8 cellular contexts compared by ENCODE assay signal in genomic region chr1:228989992-228990827, GRCh38.
DNase-seq lines count a peak whose midpoint lies in the region; ATAC-seq and TF ChIP-seq lines count a peak whose summit lies in the region.

No MANE protein-coding gene starts in this region.

- H3K4me3 ChIP-seq in left lung = no peak overlapping the region
- H3K4me3 ChIP-seq in thoracic aorta = no peak overlapping the region

- CTCF ChIA-PET in activated CD8-positive, alpha-beta T cell treated with anti-CD3 and anti-CD28 coated beads, Interleukin-2, amount 10 ng/mL, durations not matched to agents 7 days and 5 days (lab: Charles Lee) = interaction anchor here (0.9 kb wide), 1 partner anchor 18 kb away, joined by 3 read pairs; no protein-coding TSS in a partner anchor

- no peak for ATAC-seq in activated CD8-positive, alpha-beta T cell treated with anti-CD3 and anti-CD28 coated beads, Interleukin-2, amount 10 ng/mL, durations not matched to agents 7 days and 5 days
- ATAC-seq in left lung (peak; percentile 82), thoracic aorta (ENCODE audit: insufficient number of reproducible peaks, low FRiP score, low read depth) (no peak), HG03432 (IDR thresholded peaks at IDR 0.05; ENCODE audit: unreplicated experiment) (no peak)

- H3K4me3 Mint-ChIP-seq in activated CD8-positive, alpha-beta T cell treated with anti-CD3 and anti-CD28 coated beads, Interleukin-2, amount 10 ng/mL, durations not matched to agents 7 days and 5 days = no peak overlapping the region

- H3K36me3 Mint-ChIP-seq in activated CD8-positive, alpha-beta T cell treated with anti-CD3 and anti-CD28 coated beads, Interleukin-2, amount 10 ng/mL, durations not matched to agents 7 days and 5 days (ENCODE audit: low read depth) = no peaks in the 10 kb centered on the region

- H3K4me1 ChIP-seq in left lung = peaks cover 5 to 50% of the 10 kb centered on the region in 2 donors
- H3K4me1 ChIP-seq in thoracic aorta (ENCODE audit: control insufficient read depth in 1 of 2, low read depth in 2 of 2) = peaks cover 10 to 42% of the 10 kb centered on the region in 2 donors

- no peaks in the 10 kb centered on the region for H3K36me3 ChIP-seq in left lung
- H3K36me3 ChIP-seq in thoracic aorta = no peaks in the 10 kb centered on the region

- peaks cover 16% of the 10 kb centered on the region for H3K27me3 Mint-ChIP-seq in activated CD8-positive, alpha-beta T cell treated with anti-CD3 and anti-CD28 coated beads, Interleukin-2, amount 10 ng/mL, durations not matched to agents 7 days and 5 days (ENCODE audit: low read depth)

- no peaks in the 10 kb centered on the region for H3K9me3 ChIP-seq in left lung
- no peaks in the 10 kb centered on the region for H3K9me3 ChIP-seq in thoracic aorta

- H3K4me1 Mint-ChIP-seq in activated CD8-positive, alpha-beta T cell treated with anti-CD3 and anti-CD28 coated beads, Interleukin-2, amount 10 ng/mL, durations not matched to agents 7 days and 5 days (ENCODE audit: low read depth) = peaks cover 17% of the 10 kb centered on the region

- H3K27ac ChIP-seq in left lung (peak overlapping the region; percentile 29 to 82), thoracic aorta (peak overlapping the region in 1 of 2 donors; percentile 6)

- H3K9me3 Mint-ChIP-seq in activated CD8-positive, alpha-beta T cell treated with anti-CD3 and anti-CD28 coated beads, Interleukin-2, amount 10 ng/mL, durations not matched to agents 7 days and 5 days (ENCODE audit: insufficient read depth) = no peaks in the 10 kb centered on the region

- peak overlapping the region; percentile 45 for H3K27ac Mint-ChIP-seq in activated CD8-positive, alpha-beta T cell treated with anti-CD3 and anti-CD28 coated beads, Interleukin-2, amount 10 ng/mL, durations not matched to agents 7 days and 5 days

- no peaks in the 10 kb centered on the region for H3K27me3 ChIP-seq in left lung
- H3K27me3 ChIP-seq in thoracic aorta (replicated peaks; ENCODE audit: insufficient read depth) = no peaks in the 10 kb centered on the region

- no peak for TF ChIP-seq CTCF in left lung (IDR thresholded peaks at IDR 0.05)
- no peak for TF ChIP-seq CTCF in thoracic aorta (IDR thresholded peaks at IDR 0.05)

- peak; percentile 89 for DNase-seq in NCI-H1092 treated with DMSO at 0.1 percent for 48 hours (lab: John Stamatoyannopoulos, UW)
- no peak for DNase-seq in activated CD8-positive, alpha-beta T cell treated with anti-CD3 and anti-CD28 coated beads, Interleukin-2, amount 10 ng/mL, durations not matched to agents 7 days and 5 days
- DNase-seq in left lung = peak in 1 of 2 donors; percentile 87
- DNase-seq in thoracic aorta (ENCODE audit: low spot score) = peak; percentile 21
- no peak for DNase-seq in activated T-cell treated with anti-CD3 and anti-CD28 coated beads for 4 hours
- DNase-seq in NCI-H187 treated with DMSO at 0.1 percent for 48 hours (lab: John Stamatoyannopoulos, UW) = no peak
- no peak for DNase-seq in SW 1271 (lab: John Stamatoyannopoulos, UW)

- POLR2A ChIA-PET in activated CD8-positive, alpha-beta T cell treated with anti-CD3 and anti-CD28 coated beads, Interleukin-2, amount 10 ng/mL, durations not matched to agents 7 days and 5 days (lab: Charles Lee) = no interaction called here

- intact Hi-C loops in left lung (cut with DNase I) = no loop called here

Comparison
In these comparisons a context has a peak if more than half of its experiments do, and no peak if none do; other contexts are left out.
1. DNase-seq: peak in NCI-H1092 treated with DMSO at 0.1 percent for 48 hours (single experiment) and thoracic aorta (single experiment); none in activated CD8-positive, alpha-beta T cell treated with anti-CD3 and anti-CD28 coated beads, Interleukin-2, amount 10 ng/mL, durations not matched to agents 7 days and 5 days (single experiment), activated T-cell treated with anti-CD3 and anti-CD28 coated beads for 4 hours (single experiment), NCI-H187 treated with DMSO at 0.1 percent for 48 hours (single experiment) and SW 1271 (0 of 2).